Comparison of ENCODE assay signal across 13 cellular contexts in genomic region chr17:49822829-49823228, GRCh38. TPM values are rescaled to one million over a fixed set of nuclear protein-coding genes. Genes with fewer than 3 reads are reported as not detected.
DNase-seq lines count a peak whose midpoint lies in the region; ATAC-seq and TF ChIP-seq lines count a peak whose summit lies in the region.
"Had no signal": no experiment of that assay in that cellular context is flagged by ENCODE, and none has a peak within 500 bp of the region (broad histone marks: within the 10 kb centered on the region; RNA-seq: fewer than 3 reads in every experiment).

No MANE protein-coding gene starts in this region.

- CTCF ChIA-PET in OCI-LY7 (lab: Charles Lee; ENCODE audit: unreplicated experiment), result no interaction called here

- intact Hi-C loops in left cardiac atrium (cut with DNase I), result no loop called here
- intact Hi-C loops in OCI-LY7 (cut with micrococcal nuclease; ENCODE audit: unreplicated experiment), result no loop called here

- peak overlapping the region; percentile 77; the same call in 1 of the 2 replicates for H3K27ac Mint-ChIP-seq in GM23338
- H3K27ac Mint-ChIP-seq: activated CD4-positive, alpha-beta T cell treated with anti-CD3 and anti-CD28 coated beads, Interleukin-2, amount 10 ng/mL, durations not matched to agents 24 days and 14 days had no signal

- H3K4me3 ChIP-seq in GM23338, result no peak overlapping the region
- H3K4me3 ChIP-seq in smooth muscle cell, result no peak overlapping the region
- no peak overlapping the region for H3K4me3 ChIP-seq in OCI-LY7 (ENCODE audit: low read depth, low read length, poor library complexity, severe bottlenecking)
- H3K4me3 ChIP-seq: skin epidermis had no signal

- no TSS peak for BruUV-seq in OCI-LY7 (replicated peaks; lab: Mats Ljungman, UMichigan)

- H3K27ac ChIP-seq in GM23338 (ENCODE audit: low read depth) (0 out of 2 replicates have a peak overlapping the region, but pooled peaks have one; percentile 29), smooth muscle cell (ENCODE audit: low read depth) (peak overlapping the region; percentile 60), OCI-LY7 (ENCODE audit: low read depth, low read length, poor library complexity, severe bottlenecking) (no peak overlapping the region)

- DNase-seq in GM23338 (ENCODE audit: low spot score) (no peak), amniotic epithelial cell (ENCODE audit: low read depth) (peak; percentile 74), left cardiac atrium (peak; percentile 73), smooth muscle cell (lab: John Stamatoyannopoulos, UW; ENCODE audit: unreplicated experiment) (no peak), OCI-LY7 (ENCODE audit: low spot score) (no peak), COLO829 (ENCODE audit: low spot score) (no peak)
- DNase-seq in activated CD8-positive, alpha-beta memory T cell treated with anti-CD3 and anti-CD28 coated beads, Interleukin-2, amount 50 U/mL, for 4 hours, result no peak
- DNase-seq: activated CD4-positive, alpha-beta T cell treated with anti-CD3 and anti-CD28 coated beads, Interleukin-2, amount 10 ng/mL, durations not matched to agents 24 days and 14 days; activated gamma-delta T cell; central memory CD4-positive, alpha-beta T cell; OCI-M1; T-cell had no signal

- no peaks in the 10 kb centered on the region for H3K27me3 Mint-ChIP-seq in GM23338 (ENCODE audit: insufficient read depth, low read depth, poor library complexity)
- H3K27me3 Mint-ChIP-seq: activated CD4-positive, alpha-beta T cell treated with anti-CD3 and anti-CD28 coated beads, Interleukin-2, amount 10 ng/mL, durations not matched to agents 24 days and 14 days; T-cell had no signal

- no peaks in the 10 kb centered on the region for H3K27me3 ChIP-seq in GM23338 (ENCODE audit: insufficient read depth)
- no peaks in the 10 kb centered on the region for H3K27me3 ChIP-seq in smooth muscle cell (ENCODE audit: low read depth)

- no peaks in the 10 kb centered on the region for H3K9me3 Mint-ChIP-seq in GM23338
- H3K9me3 Mint-ChIP-seq: activated CD4-positive, alpha-beta T cell treated with anti-CD3 and anti-CD28 coated beads, Interleukin-2, amount 10 ng/mL, durations not matched to agents 24 days and 14 days; T-cell had no signal

- H3K36me3 Mint-ChIP-seq in GM23338 (ENCODE audit: low read depth), result peaks cover 99% of the 10 kb centered on the region

- H3K4me2 ChIP-seq in GM23338 (no peak overlapping the region), smooth muscle cell (no peak overlapping the region), OCI-LY7 (ENCODE audit: low read length) (no peak overlapping the region)

- H2AFZ ChIP-seq in GM23338 (no peak overlapping the region), smooth muscle cell (ENCODE audit: low read depth) (no peak overlapping the region), OCI-LY7 (ENCODE audit: low read length) (no peak overlapping the region)

- no peak for ATAC-seq in GM23338
- peak; percentile 50 to 82 for ATAC-seq in left cardiac atrium
- ATAC-seq: T-cell had no signal

- POLR2A ChIA-PET in OCI-LY7 (lab: Charles Lee), result no interaction called here

- H3K4me3 Mint-ChIP-seq in GM23338, result no peak overlapping the region
- H3K4me3 Mint-ChIP-seq: activated CD4-positive, alpha-beta T cell treated with anti-CD3 and anti-CD28 coated beads, Interleukin-2, amount 10 ng/mL, durations not matched to agents 24 days and 14 days; T-cell had no signal

- H3K4me1 ChIP-seq in GM23338 (ENCODE audit: insufficient read depth), result peaks cover 33% of the 10 kb centered on the region
- no peaks in the 10 kb centered on the region for H3K4me1 ChIP-seq in smooth muscle cell (ENCODE audit: low read depth)
- H3K4me1 ChIP-seq in OCI-LY7 (ENCODE audit: insufficient read depth, low read length, poor library complexity, severe bottlenecking), result no peaks in the 10 kb centered on the region

- peaks cover 16% of the 10 kb centered on the region for H4K20me1 ChIP-seq in GM23338 (replicated peaks; ENCODE audit: insufficient read depth)
- H4K20me1 ChIP-seq in smooth muscle cell (ENCODE audit: low read depth), result peaks cover 62% of the 10 kb centered on the region
- no peaks in the 10 kb centered on the region for H4K20me1 ChIP-seq in OCI-LY7 (ENCODE audit: insufficient read depth, low read length)

- H3K9me2 ChIP-seq in GM23338 (ENCODE audit: insufficient read depth), result no peaks in the 10 kb centered on the region
- no peaks in the 10 kb centered on the region for H3K9me2 ChIP-seq in OCI-LY7 (ENCODE audit: insufficient read depth, low read length)

- H3K36me3 ChIP-seq in GM23338 (ENCODE audit: insufficient read depth) (peaks cover 74% of the 10 kb centered on the region), smooth muscle cell (ENCODE audit: low read depth) (peaks cover 19% of the 10 kb centered on the region), OCI-LY7 (ENCODE audit: insufficient read depth, low read length) (peaks cover 100% of the 10 kb centered on the region)

- 58% methylated on average over 2 of the region's 2 CpGs for WGBS in smooth muscle cell (ENCODE audit: low lambda C conversion rate)

- H3F3A ChIP-seq in GM23338 (replicated peaks; ENCODE audit: low read depth), result no peaks in the 10 kb centered on the region
- H3F3A ChIP-seq in smooth muscle cell (ENCODE audit: low read depth), result peaks cover 16% of the 10 kb centered on the region

- H3K79me2 ChIP-seq in GM23338 (replicated peaks; ENCODE audit: insufficient read depth) (peaks cover 45% of the 10 kb centered on the region), smooth muscle cell (ENCODE audit: low read depth) (no peaks in the 10 kb centered on the region), OCI-LY7 (ENCODE audit: insufficient read depth, low read depth, low read length) (no peaks in the 10 kb centered on the region)

- no peak for TF ChIP-seq CTCF in GM23338 (conservative IDR thresholded peaks at IDR 0.05; ENCODE audit: low read depth in 2 of 2)
- no peak for TF ChIP-seq CTCF in smooth muscle cell (IDR thresholded peaks at IDR 0.05; ENCODE audit: borderline replicate concordance, insufficient read depth, poor library complexity, severe bottlenecking)
- TF ChIP-seq CTCF in OCI-LY7 (conservative IDR thresholded peaks at IDR 0.05; ENCODE audit: low read length), result no peak

- H3K9me3 ChIP-seq in smooth muscle cell (replicated peaks; ENCODE audit: low read depth) (no peaks in the 10 kb centered on the region), OCI-LY7 (ENCODE audit: low read length) (no peaks in the 10 kb centered on the region)

- H3K9ac ChIP-seq in smooth muscle cell (ENCODE audit: low read depth), result no peak overlapping the region

- peaks cover 59% of the 10 kb centered on the region for H3K4me1 Mint-ChIP-seq in GM23338

TF ChIP-seq in GM23338, 12 proteins besides CTCF, POLR2A, EP300 and RAD21 (continues in another document):
- no peak for TF ChIP-seq REST (IDR thresholded peaks at IDR 0.05; ENCODE audit: unreplicated experiment)
- TF ChIP-seq EZH2 (IDR thresholded peaks at IDR 0.05; ENCODE audit: low read depth, unreplicated experiment), result no peak
- no peak for TF ChIP-seq STAT1 (IDR thresholded peaks at IDR 0.05; ENCODE audit: unreplicated experiment)

RNA-seq across cellular contexts. Expression of gene TAC4, which starts 25.0 kb away (rescaled TPM):
- not detected in 2 replicates for total RNA-seq in GM23338 (2014; rRNA removed; shearing (Covaris generic))
- polyA plus RNA-seq in GM23338 (2016; fragmentation: Nextera tagmentation; extraction: Ambion mirVana) (not detected in 2 replicates), smooth muscle cell (not detected in 2 replicates)
- total RNA-seq in left cardiac atrium (not detected), smooth muscle cell (not detected in 2 replicates), OCI-LY7 (2022) (not detected in 2 replicates)
- total RNA-seq in OCI-LY7 (2014; rRNA removed; shearing (Covaris generic)), result not detected in 2 replicates
- total RNA-seq: activated CD4-positive, alpha-beta T cell treated with anti-CD3 and anti-CD28 coated beads, Interleukin-2, amount 10 ng/mL, durations not matched to agents 24 days and 14 days; T-cell had no signal

RNA-seq across cellular contexts. Expression of gene KAT7, which starts 34.3 kb away (rescaled TPM):
- 187 and 226 TPM in 2 replicates for total RNA-seq in GM23338 (2014; rRNA removed; shearing (Covaris generic))
- polyA plus RNA-seq in GM23338 (2016; fragmentation: Nextera tagmentation; extraction: Ambion mirVana) (30.5 and 31.0 TPM in 2 replicates), smooth muscle cell (17.2 and 21.7 TPM in 2 replicates)
- total RNA-seq in left cardiac atrium (10 to 100 TPM; 47.5 to 49.0 TPM), smooth muscle cell (22.7 and 32.0 TPM in 2 replicates), OCI-LY7 (2022) (70.3 and 76.8 TPM in 2 replicates)
- 41.0 and 43.3 TPM in 2 replicates for total RNA-seq in OCI-LY7 (2014; rRNA removed; shearing (Covaris generic))

RNA-seq across cellular contexts. Expression of gene FAM117A, which starts 58.9 kb away (rescaled TPM):
- 21.4 and 46.4 TPM in 2 replicates for total RNA-seq in GM23338 (2014; rRNA removed; shearing (Covaris generic))
- polyA plus RNA-seq in GM23338 (2016; fragmentation: Nextera tagmentation; extraction: Ambion mirVana) (19.8 and 21.3 TPM in 2 replicates), smooth muscle cell (6.3 and 8.3 TPM in 2 replicates)
- total RNA-seq in left cardiac atrium (10 to 100 TPM in 1 of 2 donors, 1 to 10 TPM in 1; 5.3 to 13.9 TPM), smooth muscle cell (4.9 and 7.1 TPM in 2 replicates), OCI-LY7 (2022) (44.3 and 45.2 TPM in 2 replicates)
- total RNA-seq in OCI-LY7 (2014; rRNA removed; shearing (Covaris generic)), result 29.9 and 40.4 TPM in 2 replicates

Comparison
In these comparisons a context has a peak if more than half of its experiments do, and no peak if none do; other contexts are left out.
1. DNase-seq: peak in amniotic epithelial cell (single experiment) and left cardiac atrium (single experiment); none in GM23338 (single experiment), smooth muscle cell (single experiment), OCI-LY7 (single experiment), activated CD8-positive, alpha-beta memory T cell treated with anti-CD3 and anti-CD28 coated beads, Interleukin-2, amount 50 U/mL, for 4 hours (single experiment) and COLO829 (single experiment).